ENCODE assay signal across 16 cellular contexts in genomic region chr1:104467590-104467989, GRCh38.
DNase-seq lines count a peak whose midpoint lies in the region; ATAC-seq and TF ChIP-seq lines count a peak whose summit lies in the region.
"Had no signal": no experiment of that assay in that cellular context is flagged by ENCODE, and none has a peak within 500 bp of the region (broad histone marks: within the 10 kb centered on the region; RNA-seq: fewer than 3 reads in every experiment).

No MANE protein-coding gene starts in this region.

- 80% methylated on average over 5 of the region's 5 CpGs for WGBS in smooth muscle cell (ENCODE audit: low lambda C conversion rate)

- H3K9me3 Mint-ChIP-seq in activated CD4-positive, alpha-beta T cell treated with anti-CD3 and anti-CD28 coated beads, Interleukin-2, amount 10 ng/mL, durations not matched to agents 24 days and 14 days: no peaks in the 10 kb centered on the region
- peaks cover 17% of the 10 kb centered on the region in 2 donors for H3K9me3 Mint-ChIP-seq in stimulated activated naive B cell treated with anti-CD40 and anti-IgM and Interleukin-4, amounts not matched to agents 10 μg/mL and 1 μg/mL and 100 μg/mL, for 72 hours

- no peak overlapping the region for H3K4me2 ChIP-seq in smooth muscle cell
- H3K4me2 ChIP-seq: PC-9 had no signal

- H3K4me3 ChIP-seq in smooth muscle cell (no peak overlapping the region), uterus (no peak overlapping the region)
- H3K4me3 ChIP-seq: PC-9, psoas muscle had no signal

- no peak for DNase-seq in activated CD4-positive, alpha-beta T cell treated with anti-CD3 and anti-CD28 coated beads, Interleukin-2, amount 10 ng/mL, durations not matched to agents 24 days and 14 days
- DNase-seq in activated CD4-positive, alpha-beta T cell treated with anti-CD3 and anti-CD28 coated beads, Interleukin-2, amount 50 U/mL, for 4 hours: no peak
- DNase-seq in stimulated activated naive B cell treated with anti-CD40 and anti-IgM and Interleukin-4, amounts not matched to agents 10 μg/mL and 1 μg/mL and 100 μg/mL, for 72 hours: no peak
- no peak for DNase-seq in smooth muscle cell (lab: John Stamatoyannopoulos, UW; ENCODE audit: unreplicated experiment)
- DNase-seq in uterus: no peak
- DNase-seq: 8988T; NCI-H2081 treated with DMSO at 0.1 percent for 48 hours; PC-9; psoas muscle; stimulated activated CD4-positive, alpha-beta T cell treated with anti-CD3 and anti-CD28 coated beads, Interleukin-4, amount 100 ng/mL, for 4 hours had no signal

- H3K27me3 ChIP-seq in smooth muscle cell (ENCODE audit: low read depth) (no peaks in the 10 kb centered on the region), uterus (no peaks in the 10 kb centered on the region)

- TF ChIP-seq CTCF in smooth muscle cell (IDR thresholded peaks at IDR 0.05; ENCODE audit: borderline replicate concordance, insufficient read depth, poor library complexity, severe bottlenecking) (no peak), uterus (IDR thresholded peaks at IDR 0.05) (no peak)

- H3K4me1 ChIP-seq in smooth muscle cell (ENCODE audit: low read depth) (no peaks in the 10 kb centered on the region), uterus (no peaks in the 10 kb centered on the region)
- H3K4me1 ChIP-seq: Caco-2, psoas muscle had no signal

- no peaks in the 10 kb centered on the region for H3K4me1 Mint-ChIP-seq in activated CD4-positive, alpha-beta T cell treated with anti-CD3 and anti-CD28 coated beads, Interleukin-2, amount 10 ng/mL, durations not matched to agents 24 days and 14 days
- H3K4me1 Mint-ChIP-seq in stimulated activated naive B cell treated with anti-CD40 and anti-IgM and Interleukin-4, amounts not matched to agents 10 μg/mL and 1 μg/mL and 100 μg/mL, for 72 hours: peaks cover 6 to 9% of the 10 kb centered on the region in 2 donors

- peak overlapping the region; percentile 12 for H3K4me3 Mint-ChIP-seq in activated CD4-positive, alpha-beta T cell treated with anti-CD3 and anti-CD28 coated beads, Interleukin-2, amount 10 ng/mL, durations not matched to agents 24 days and 14 days
- peak overlapping the region in 1 of 2 donors; percentile 61 for H3K4me3 Mint-ChIP-seq in stimulated activated naive B cell treated with anti-CD40 and anti-IgM and Interleukin-4, amounts not matched to agents 10 μg/mL and 1 μg/mL and 100 μg/mL, for 72 hours
- H3K4me3 Mint-ChIP-seq: activated naive CD8-positive, alpha-beta T cell had no signal

- TF ChIP-seq POLR2A in uterus (IDR thresholded peaks at IDR 0.05): no peak

- H3K27me3 Mint-ChIP-seq in activated CD4-positive, alpha-beta T cell treated with anti-CD3 and anti-CD28 coated beads, Interleukin-2, amount 10 ng/mL, durations not matched to agents 24 days and 14 days: no peaks in the 10 kb centered on the region
- H3K27me3 Mint-ChIP-seq in stimulated activated naive B cell treated with anti-CD40 and anti-IgM and Interleukin-4, amounts not matched to agents 10 μg/mL and 1 μg/mL and 100 μg/mL, for 72 hours: no peaks in the 10 kb centered on the region
- H3K27me3 Mint-ChIP-seq: activated naive CD8-positive, alpha-beta T cell had no signal

- H3K27ac ChIP-seq in smooth muscle cell (ENCODE audit: low read depth): no peak overlapping the region
- no peak overlapping the region for H3K27ac ChIP-seq in uterus
- H3K27ac ChIP-seq: PC-9, psoas muscle had no signal

- H3K36me3 ChIP-seq in smooth muscle cell (ENCODE audit: low read depth): no peaks in the 10 kb centered on the region
- no peaks in the 10 kb centered on the region for H3K36me3 ChIP-seq in uterus

- no peak overlapping the region for H3K27ac Mint-ChIP-seq in activated CD4-positive, alpha-beta T cell treated with anti-CD3 and anti-CD28 coated beads, Interleukin-2, amount 10 ng/mL, durations not matched to agents 24 days and 14 days
- H3K27ac Mint-ChIP-seq in stimulated activated naive B cell treated with anti-CD40 and anti-IgM and Interleukin-4, amounts not matched to agents 10 μg/mL and 1 μg/mL and 100 μg/mL, for 72 hours: peak overlapping the region; percentile 72
- H3K27ac Mint-ChIP-seq: activated naive CD8-positive, alpha-beta T cell had no signal

- H4K20me1 ChIP-seq in smooth muscle cell (ENCODE audit: low read depth): no peaks in the 10 kb centered on the region

- no peak overlapping the region for H2AFZ ChIP-seq in smooth muscle cell (ENCODE audit: low read depth)
- H2AFZ ChIP-seq: PC-9 had no signal

- no peaks in the 10 kb centered on the region for H3K79me2 ChIP-seq in smooth muscle cell (ENCODE audit: low read depth)

- H3K9me3 ChIP-seq in smooth muscle cell (replicated peaks; ENCODE audit: low read depth) (no peaks in the 10 kb centered on the region), uterus (no peaks in the 10 kb centered on the region)
- H3K9me3 ChIP-seq: Caco-2, psoas muscle had no signal

- H3K36me3 Mint-ChIP-seq in activated CD4-positive, alpha-beta T cell treated with anti-CD3 and anti-CD28 coated beads, Interleukin-2, amount 10 ng/mL, durations not matched to agents 24 days and 14 days (ENCODE audit: low read depth): no peaks in the 10 kb centered on the region
- H3K36me3 Mint-ChIP-seq in stimulated activated naive B cell treated with anti-CD40 and anti-IgM and Interleukin-4, amounts not matched to agents 10 μg/mL and 1 μg/mL and 100 μg/mL, for 72 hours: peaks cover 0 to 3% of the 10 kb centered on the region in 2 donors
- H3K36me3 Mint-ChIP-seq: activated naive CD8-positive, alpha-beta T cell had no signal

- peak; percentile 54 for ATAC-seq in HG02759 (IDR thresholded peaks at IDR 0.05; ENCODE audit: unreplicated experiment)
- ATAC-seq in HG03571 (IDR thresholded peaks at IDR 0.05; ENCODE audit: unreplicated experiment): peak; percentile 54
- peak; percentile 22 to 47 for ATAC-seq in stimulated activated naive B cell treated with anti-CD40 and anti-IgM and Interleukin-4, amounts not matched to agents 10 μg/mL and 1 μg/mL and 100 μg/mL, for 72 hours (replicated peaks)
- no peak for ATAC-seq in GM18861 (IDR thresholded peaks at IDR 0.05; ENCODE audit: unreplicated experiment)
- ATAC-seq: HCT116, psoas muscle had no signal

- intact Hi-C loops in activated CD4-positive, alpha-beta T cell treated with anti-CD3 and anti-CD28 coated beads, Interleukin-2, amount 10 ng/mL, durations not matched to agents 24 days and 14 days (cut with micrococcal nuclease): no loop called here
- intact Hi-C loops in uterus (cut with DNase I; ENCODE audit: low total_unique reads): no loop called here

- H3K9ac ChIP-seq in smooth muscle cell (ENCODE audit: low read depth): no peak overlapping the region

- no peaks in the 10 kb centered on the region for H3F3A ChIP-seq in smooth muscle cell (ENCODE audit: low read depth)
